8 cellular contexts compared by ENCODE assay signal in the genomic region with DNA sequence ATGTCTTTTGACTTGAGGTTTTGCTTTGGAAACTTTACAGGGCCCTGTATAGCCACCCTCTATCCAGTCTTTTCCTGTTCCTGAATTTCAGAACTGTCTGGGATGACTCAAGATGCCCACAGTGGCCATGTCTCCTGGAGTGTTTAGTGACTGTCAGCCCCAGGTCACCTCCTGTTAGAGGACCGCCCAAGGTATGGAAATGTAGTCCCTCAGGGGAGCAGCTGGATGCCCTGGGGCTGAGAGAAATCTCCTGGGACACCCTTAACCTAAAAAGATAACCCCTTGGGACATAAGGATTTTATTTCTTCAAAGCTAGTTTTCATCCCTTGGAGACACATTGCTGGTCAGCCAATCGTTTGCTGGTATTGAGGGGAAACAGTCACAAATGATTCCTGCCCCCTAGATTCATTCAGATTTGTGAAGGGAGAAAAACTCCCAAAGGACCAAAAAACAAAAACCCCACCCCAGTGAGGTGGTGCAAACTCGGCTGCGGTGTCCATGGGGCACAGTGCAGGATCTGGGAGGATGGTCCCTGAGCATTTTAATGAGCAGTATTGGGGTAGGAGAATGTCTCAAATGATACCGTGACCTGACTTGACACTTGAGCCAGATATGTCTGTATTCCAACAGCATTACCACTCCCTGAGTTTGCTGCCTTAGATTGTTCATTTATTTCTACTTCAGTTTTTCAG.
DNase-seq lines count a peak whose midpoint lies in the region; ATAC-seq and TF ChIP-seq lines count a peak whose summit lies in the region.

No MANE protein-coding gene starts in this region.

- no peak for ATAC-seq in GM19467 (IDR thresholded peaks at IDR 0.05; ENCODE audit: unreplicated experiment)

- peak; percentile 33 for DNase-seq in COLO829 (ENCODE audit: low spot score)
- peak; percentile 53 for DNase-seq in NAMALWA (ENCODE audit: low spot score)
- DNase-seq in coronary artery (ENCODE audit: low spot score), result no peak
- DNase-seq in nephron progenitor cell, result no peak
- DNase-seq in NCI-H2107 treated with DMSO at 0.1 percent for 48 hours (lab: John Stamatoyannopoulos, UW; ENCODE audit: unreplicated experiment), result no peak
- no peak for DNase-seq in NCI-H510A (lab: John Stamatoyannopoulos, UW)
- no peak for DNase-seq in T-helper 9 cell

- peaks cover 33% of the 10 kb centered on the region for H3K9me3 Mint-ChIP-seq in nephron progenitor cell

- peak overlapping the region; percentile 100 for H3K4me3 ChIP-seq in coronary artery

- peaks cover 38% of the 10 kb centered on the region for H3K4me1 Mint-ChIP-seq in nephron progenitor cell

- no peak overlapping the region for H3K27ac Mint-ChIP-seq in nephron progenitor cell

- peaks cover 48% of the 10 kb centered on the region for H3K36me3 Mint-ChIP-seq in nephron progenitor cell (ENCODE audit: low read depth)

- H3K27me3 Mint-ChIP-seq in nephron progenitor cell (ENCODE audit: low read depth, poor library complexity), result peaks cover 12% of the 10 kb centered on the region

- H3K4me3 Mint-ChIP-seq in nephron progenitor cell, result peak overlapping the region; percentile 94

- peak overlapping the region in 1 of 2 donors; percentile 98 for H3K27ac ChIP-seq in coronary artery

- TF ChIP-seq CTCF in coronary artery (IDR thresholded peaks at IDR 0.05) (no peak), nephron progenitor cell (IDR thresholded peaks at IDR 0.05) (no peak)

Comparison
In these comparisons a context has a peak if more than half of its experiments do, and no peak if none do; other contexts are left out.
1. DNase-seq: peak in COLO829 (single experiment) and NAMALWA (single experiment); none in coronary artery (single experiment), nephron progenitor cell (single experiment), NCI-H2107 treated with DMSO at 0.1 percent for 48 hours (single experiment), NCI-H510A (single experiment) and T-helper 9 cell (single experiment).